ENCODE assay signal across 18 cellular contexts in the genomic region with DNA sequence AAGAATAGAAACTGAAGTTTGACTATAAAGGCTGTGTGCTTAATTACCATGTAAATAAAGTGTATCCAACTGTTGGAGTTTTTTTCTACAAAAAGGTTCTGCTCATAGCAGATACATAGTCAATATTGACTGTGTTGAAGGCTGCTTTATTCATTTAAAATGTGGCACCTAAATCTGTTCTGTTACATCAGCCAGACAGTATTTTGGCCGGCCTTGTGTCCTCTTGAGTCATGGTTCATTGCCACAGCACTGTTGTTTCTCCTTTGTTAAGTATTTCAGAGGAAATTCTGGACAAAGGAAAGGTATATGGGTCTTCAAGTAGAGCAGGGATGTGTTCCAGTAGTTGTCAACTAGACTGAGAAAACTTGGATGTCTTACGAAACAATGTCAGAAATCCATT.
DNase-seq lines count a peak whose midpoint lies in the region; ATAC-seq and TF ChIP-seq lines count a peak whose summit lies in the region.
"Had no signal": no experiment of that assay in that cellular context is flagged by ENCODE, and none has a peak within 500 bp of the region (broad histone marks: within the 10 kb centered on the region; RNA-seq: fewer than 3 reads in every experiment).

No MANE protein-coding gene starts in this region.

- H3K9me1 ChIP-seq in IMR-90 (ENCODE audit: insufficient read depth, low read length), result peaks cover 9% of the 10 kb centered on the region

- no peak overlapping the region for H3K4me3 ChIP-seq in AG10803 (ENCODE audit: low read length)
- no peak overlapping the region for H3K4me3 ChIP-seq in IMR-90 (ENCODE audit: insufficient read depth, low read depth, low read length)
- H3K4me3 ChIP-seq in PC-3 (ENCODE audit: low read length), result no peak overlapping the region
- H3K4me3 ChIP-seq in fibroblast of mammary gland (ENCODE audit: control insufficient read depth, low read depth, low read length), result no peak overlapping the region
- no peak overlapping the region for H3K4me3 ChIP-seq in mucosa of descending colon
- H3K4me3 ChIP-seq: cardiac muscle cell, neural progenitor cell had no signal

- H3K4me3 Mint-ChIP-seq in nephron progenitor cell, result no peak overlapping the region
- H3K4me3 Mint-ChIP-seq: activated naive CD4-positive, alpha-beta T cell treated with anti-CD3 and anti-CD28 coated beads, Interleukin-2, amount 10 ng/mL, durations not matched to agents 7 days and 5 days; effector memory CD8-positive, alpha-beta T cell; neural progenitor cell; T-helper 1 cell treated with Interleukin-12 subunit alpha and Interleukin-12 subunit beta and Interleukin-4 antibody, amounts not matched to agents 30 μg/mL and 1 μg/mL, for 36 hours had no signal

- H3K27me3 ChIP-seq in IMR-90 (ENCODE audit: control insufficient read depth, insufficient read depth, low read length) (no peaks in the 10 kb centered on the region), PC-3 (ENCODE audit: low read length) (no peaks in the 10 kb centered on the region)
- H3K27me3 ChIP-seq: cardiac muscle cell, neural progenitor cell had no signal

- peaks cover 55% of the 10 kb centered on the region for H3K36me3 Mint-ChIP-seq in nephron progenitor cell (ENCODE audit: low read depth)
- H3K36me3 Mint-ChIP-seq: activated naive CD4-positive, alpha-beta T cell treated with anti-CD3 and anti-CD28 coated beads, Interleukin-2, amount 10 ng/mL, durations not matched to agents 7 days and 5 days had no signal

- H3K36me3 ChIP-seq in IMR-90 (ENCODE audit: control insufficient read depth, insufficient read depth, low read length), result peaks cover 3% of the 10 kb centered on the region; the same call in 1 of the 2 replicates
- H3K36me3 ChIP-seq in PC-3 (ENCODE audit: low read depth, low read length), result no peaks in the 10 kb centered on the region
- H3K36me3 ChIP-seq in mucosa of descending colon (ENCODE audit: low read depth), result no peaks in the 10 kb centered on the region
- H3K36me3 ChIP-seq: cardiac muscle cell, neural progenitor cell had no signal

- no peaks in the 10 kb centered on the region for H3F3A ChIP-seq in PC-3 (ENCODE audit: low read length, unreplicated experiment)

- H3K4me1 ChIP-seq in IMR-90 (ENCODE audit: control insufficient read depth, insufficient read depth, low read length) (no peaks in the 10 kb centered on the region), PC-3 (ENCODE audit: insufficient read depth, low read length) (peaks cover 33% of the 10 kb centered on the region), mucosa of descending colon (ENCODE audit: low read depth) (no peaks in the 10 kb centered on the region)
- H3K4me1 ChIP-seq: neural progenitor cell had no signal

- H4K20me1 ChIP-seq in IMR-90 (ENCODE audit: insufficient read depth, low read length) (no peaks in the 10 kb centered on the region), PC-3 (ENCODE audit: low read length) (no peaks in the 10 kb centered on the region)

- no peak overlapping the region for H3K4me2 ChIP-seq in IMR-90 (ENCODE audit: low read depth, low read length)
- H3K4me2 ChIP-seq in PC-3 (ENCODE audit: low read length), result no peak overlapping the region
- H3K4me2 ChIP-seq: neural progenitor cell had no signal

- peaks cover 6% of the 10 kb centered on the region for H3K9me3 Mint-ChIP-seq in nephron progenitor cell
- H3K9me3 Mint-ChIP-seq: activated naive CD4-positive, alpha-beta T cell treated with anti-CD3 and anti-CD28 coated beads, Interleukin-2, amount 10 ng/mL, durations not matched to agents 7 days and 5 days; effector memory CD8-positive, alpha-beta T cell; neural progenitor cell; T-helper 1 cell treated with Interleukin-12 subunit alpha and Interleukin-12 subunit beta and Interleukin-4 antibody, amounts not matched to agents 30 μg/mL and 1 μg/mL, for 36 hours had no signal

- H2BK15ac ChIP-seq in IMR-90 (ENCODE audit: low read depth, low read length), result no peak overlapping the region

- no peak overlapping the region for H2BK120ac ChIP-seq in IMR-90 (ENCODE audit: low read depth, low read length)

- H4K91ac ChIP-seq in IMR-90 (ENCODE audit: insufficient read depth, low read depth, low read length), result no peak overlapping the region

- H2AFZ ChIP-seq in IMR-90 (replicated peaks; ENCODE audit: low read length, poor library complexity), result no peak overlapping the region
- no peak overlapping the region for H2AFZ ChIP-seq in PC-3 (ENCODE audit: low read length)
- H2AFZ ChIP-seq: neural progenitor cell had no signal

- BruUV-seq in IMR-90 (replicated peaks; lab: Mats Ljungman, UMichigan), result no TSS peak
- BruUV-seq in PC-3 (replicated peaks; lab: Mats Ljungman, UMichigan), result no TSS peak

- H3K56ac ChIP-seq in IMR-90 (ENCODE audit: extremely low read depth, insufficient read depth, low read length), result no peak overlapping the region

- H3K79me2 ChIP-seq in PC-3 (ENCODE audit: low read length), result no peaks in the 10 kb centered on the region

- H3K9me3 ChIP-seq in IMR-90 (ENCODE audit: control insufficient read depth, insufficient read depth, low read length) (no peaks in the 10 kb centered on the region), PC-3 (ENCODE audit: low read length) (no peaks in the 10 kb centered on the region), mucosa of descending colon (no peaks in the 10 kb centered on the region)

- H3K9me2 ChIP-seq in PC-3 (replicated peaks; ENCODE audit: low read length), result no peaks in the 10 kb centered on the region

- 100% methylated on average over 1 of the region's 2 CpGs; no CpG with 5 or more reads in 1 of the 2 experiments for WGBS in IMR-90 (ENCODE audit: extremely low coverage in 2 of 2, insufficient read length in 1 of 2), 2 experiments

- H3K9ac ChIP-seq in IMR-90 (ENCODE audit: low read depth, low read length), result no peak overlapping the region
- peak overlapping the region; percentile 52 for H3K9ac ChIP-seq in PC-3 (ENCODE audit: low read length)
- H3K9ac ChIP-seq: neural progenitor cell had no signal

- H3K14ac ChIP-seq in IMR-90 (replicated peaks; ENCODE audit: low read depth, low read length), result peak overlapping the region; percentile 33; the same call in 1 of the 2 replicates

- peak; percentile 82 for DNase-seq in AG10803 (ENCODE audit: low read depth)
- DNase-seq in IMR-90, result peak; percentile 38
- no peak for DNase-seq in PC-3
- peak; percentile 77 for DNase-seq in fibroblast of mammary gland (ENCODE audit: low read depth)
- no peak for DNase-seq in activated CD4-positive, alpha-beta T cell treated with anti-CD3 and anti-CD28 coated beads for 4 hours
- no peak for DNase-seq in nephron progenitor cell
- no peak for DNase-seq in mucosa of descending colon
- DNase-seq: activated CD4-positive, CD25-positive, alpha-beta regulatory T cell treated with anti-CD3 and anti-CD28 coated beads, Interleukin-2, amount 50 U/mL, for 72 hours; activated CD8-positive, alpha-beta memory T cell treated with anti-CD3 and anti-CD28 coated beads, Interleukin-2, amount 50 U/mL, for 48 hours; activated naive CD4-positive, alpha-beta T cell treated with anti-CD3 and anti-CD28 coated beads, Interleukin-2, amount 10 ng/mL, durations not matched to agents 7 days and 5 days; effector memory CD8-positive, alpha-beta T cell; NCI-H226; right cardiac atrium; stimulated activated CD8-positive, alpha-beta memory T cell treated with anti-CD3 and anti-CD28 coated beads, Interleukin-4, amount 100 ng/mL, for 48 hours had no signal

- ATAC-seq in IMR-90 (ENCODE audit: low read depth) (no peak), PC-3 (peak; percentile 4; the same call in 1 of the 2 replicates), GM21723 (IDR thresholded peaks at IDR 0.05; ENCODE audit: unreplicated experiment) (no peak), mucosa of descending colon (no peak)
- ATAC-seq: effector memory CD8-positive, alpha-beta T cell; right cardiac atrium had no signal

- no peak overlapping the region for H2AK5ac ChIP-seq in IMR-90 (ENCODE audit: low read depth, low read length)

- H3K18ac ChIP-seq in IMR-90 (ENCODE audit: low read depth, low read length), result no peak overlapping the region

- no peak overlapping the region for H2BK20ac ChIP-seq in IMR-90 (ENCODE audit: low read depth, low read length)

- in situ Hi-C loops in IMR-90 (cut with MboI; ENCODE audit: low sequenced_read_pairs), result no loop called here

- H4K8ac ChIP-seq in IMR-90 (ENCODE audit: low read depth in 2 of 2, low read length in 2 of 2), result no peak overlapping the region

- no peak overlapping the region for H3K4ac ChIP-seq in IMR-90 (ENCODE audit: low read depth, low read length)

- peaks cover 2% of the 10 kb centered on the region for H3K27me3 Mint-ChIP-seq in nephron progenitor cell (ENCODE audit: low read depth, poor library complexity)
- H3K27me3 Mint-ChIP-seq: activated naive CD4-positive, alpha-beta T cell treated with anti-CD3 and anti-CD28 coated beads, Interleukin-2, amount 10 ng/mL, durations not matched to agents 7 days and 5 days; effector memory CD8-positive, alpha-beta T cell had no signal

- no peaks in the 10 kb centered on the region for H3K79me1 ChIP-seq in IMR-90 (ENCODE audit: low read depth in 1 of 2, low read length in 2 of 2)

- H3K27ac Mint-ChIP-seq in nephron progenitor cell, result no peak overlapping the region
- H3K27ac Mint-ChIP-seq: activated naive CD4-positive, alpha-beta T cell treated with anti-CD3 and anti-CD28 coated beads, Interleukin-2, amount 10 ng/mL, durations not matched to agents 7 days and 5 days; effector memory CD8-positive, alpha-beta T cell; neural progenitor cell; T-helper 1 cell treated with Interleukin-12 subunit alpha and Interleukin-12 subunit beta and Interleukin-4 antibody, amounts not matched to agents 30 μg/mL and 1 μg/mL, for 36 hours had no signal

- H4K5ac ChIP-seq in IMR-90 (ENCODE audit: low read depth, low read length), result no peak overlapping the region

- POLR2A ChIA-PET in IMR-90 (lab: Charles Lee; ENCODE audit: unreplicated experiment) (no interaction called here), PC-3 (lab: Charles Lee; ENCODE audit: unreplicated experiment) (interaction anchor here (0.6 to 2.0 kb wide), 4 partner anchors 22 to 105 kb away, joined by 3 to 10 read pairs (median 4); no protein-coding TSS in a partner anchor)

- intact Hi-C loops in IMR-90 (cut with micrococcal nuclease) (no loop called here), PC-3 (cut with micrococcal nuclease) (loop anchor here (2.0 to 5.0 kb wide), 3 partner anchors 101 to 452 kb away; no protein-coding TSS in a partner anchor), mucosa of descending colon (cut with DNase I, micrococcal nuclease) (no loop called here)

- H2AK9ac ChIP-seq in IMR-90 (replicated peaks; ENCODE audit: low read depth, low read length, poor library complexity), result no peak overlapping the region

- no peak overlapping the region for H3K23ac ChIP-seq in IMR-90 (ENCODE audit: low read depth, low read length)

- dilution Hi-C loops in IMR-90 (cut with HindIII; ENCODE audit: low sequenced_read_pairs, unreplicated experiment), result no loop called here

- TF ChIP-seq POLR2A in IMR-90 (IDR thresholded peaks at IDR 0.05; ENCODE audit: low read depth, low read length), result no peak

- CTCF ChIA-PET in IMR-90 (lab: Yijun Ruan, JAX), result no interaction called here
- CTCF ChIA-PET in PC-3 (lab: Charles Lee), result no interaction called here

- no peak for TF ChIP-seq CTCF in AG10803 (conservative IDR thresholded peaks at IDR 0.05; ENCODE audit: low read length)
- no peak for TF ChIP-seq CTCF in IMR-90 (conservative IDR thresholded peaks at IDR 0.05; ENCODE audit: low read depth, low read length)
- no peak for TF ChIP-seq CTCF in PC-3 (conservative IDR thresholded peaks at IDR 0.05; ENCODE audit: low read depth, low read length)
- no peak for TF ChIP-seq CTCF in fibroblast of mammary gland (conservative IDR thresholded peaks at IDR 0.05; ENCODE audit: control insufficient read depth, insufficient read depth, low read depth, low read length)
- no peak for TF ChIP-seq CTCF in nephron progenitor cell (IDR thresholded peaks at IDR 0.05)
- no peak for TF ChIP-seq CTCF in mucosa of descending colon (IDR thresholded peaks at IDR 0.05)

- no peak overlapping the region for H2BK5ac ChIP-seq in IMR-90 (ENCODE audit: low read depth, low read length, poor library complexity, severe bottlenecking)

- peaks cover 29% of the 10 kb centered on the region for H3K4me1 Mint-ChIP-seq in nephron progenitor cell
- H3K4me1 Mint-ChIP-seq: activated naive CD4-positive, alpha-beta T cell treated with anti-CD3 and anti-CD28 coated beads, Interleukin-2, amount 10 ng/mL, durations not matched to agents 7 days and 5 days had no signal

- H3K27ac ChIP-seq in IMR-90 (ENCODE audit: insufficient read depth, low read length) (no peak overlapping the region), PC-3 (ENCODE audit: low read length) (peak overlapping the region; percentile 82)
- H3K27ac ChIP-seq: cardiac muscle cell, neural progenitor cell had no signal

- no peak for TF ChIP-seq RAD21 in IMR-90 (IDR thresholded peaks at IDR 0.05; ENCODE audit: low read length)

Comparison
In these comparisons a context has a peak if more than half of its experiments do, and no peak if none do; other contexts are left out.
1. DNase-seq: peak in AG10803 (single experiment), IMR-90 (single experiment) and fibroblast of mammary gland (single experiment); none in PC-3 (single experiment), activated CD4-positive, alpha-beta T cell treated with anti-CD3 and anti-CD28 coated beads for 4 hours (0 of 2), nephron progenitor cell (single experiment) and mucosa of descending colon (0 of 3).